Comparison of ENCODE assay signal across 1 cellular context in genomic region chr9:34311499-34312225, GRCh38.
TF ChIP-seq lines count a peak whose summit lies in the region.

No MANE protein-coding gene starts in this region.

TF ChIP-seq in K562, 482 proteins besides CTCF, POLR2A, EP300 and RAD21 (continued from another document):
- TF ChIP-seq ZHX1 (conservative IDR thresholded peaks at IDR 0.05; ENCODE audit: low read length) (no peak), ZNF384 (IDR thresholded peaks at IDR 0.05; ENCODE audit: low read depth, low read length) (no peak), ZNF449 (CRISPR knock-in tag; IDR thresholded peaks at IDR 0.05) (peak; percentile 88), ZNF121 (CRISPR knock-in tag; conservative IDR thresholded peaks at IDR 0.05) (no peak), POLR3G (IDR thresholded peaks at IDR 0.05; ENCODE audit: extremely low read depth, insufficient read length, insufficient replicate concordance) (no peak), CBFB (CRISPR knock-in tag; IDR thresholded peaks at IDR 0.05) (no peak), KHSRP (IDR thresholded peaks at IDR 0.05) (no peak), ZFP30 (CRISPR knock-in tag; IDR thresholded peaks at IDR 0.05; ENCODE audit: borderline replicate concordance) (0 out of 2 replicates have a peak, but pooled peaks have one; percentile 76), ZNF12 (CRISPR knock-in tag; IDR thresholded peaks at IDR 0.05) (no peak), TCF15 (CRISPR knock-in tag; IDR thresholded peaks at IDR 0.05) (peak; percentile 82; the same call in 1 of the 2 replicates), GATAD2A (IDR thresholded peaks at IDR 0.05) (no peak), SMC3 (conservative IDR thresholded peaks at IDR 0.05; ENCODE audit: insufficient read depth, low read depth, low read length) (no peak), POLR2B (IDR thresholded peaks at IDR 0.05; ENCODE audit: low read depth, partially characterized antibody) (no peak), FIP1L1 (IDR thresholded peaks at IDR 0.05; ENCODE audit: low read depth, low read length, poor library complexity, severe bottlenecking) (no peak), SLC30A9 (CRISPR knock-in tag; IDR thresholded peaks at IDR 0.05) (peak; percentile 93; the same call in 1 of the 2 replicates), CTBP1 (IDR thresholded peaks at IDR 0.05; ENCODE audit: borderline replicate concordance) (no peak), ZNF707 (CRISPR knock-in tag; conservative IDR thresholded peaks at IDR 0.05) (peak; percentile 86), ZNF316 (IDR thresholded peaks at IDR 0.05) (no peak), COPS2 (conservative IDR thresholded peaks at IDR 0.05) (no peak), NFIX (CRISPR knock-in tag; IDR thresholded peaks at IDR 0.05; ENCODE audit: low read depth) (peak; percentile 68)
- TF ChIP-seq, protein P1, sequence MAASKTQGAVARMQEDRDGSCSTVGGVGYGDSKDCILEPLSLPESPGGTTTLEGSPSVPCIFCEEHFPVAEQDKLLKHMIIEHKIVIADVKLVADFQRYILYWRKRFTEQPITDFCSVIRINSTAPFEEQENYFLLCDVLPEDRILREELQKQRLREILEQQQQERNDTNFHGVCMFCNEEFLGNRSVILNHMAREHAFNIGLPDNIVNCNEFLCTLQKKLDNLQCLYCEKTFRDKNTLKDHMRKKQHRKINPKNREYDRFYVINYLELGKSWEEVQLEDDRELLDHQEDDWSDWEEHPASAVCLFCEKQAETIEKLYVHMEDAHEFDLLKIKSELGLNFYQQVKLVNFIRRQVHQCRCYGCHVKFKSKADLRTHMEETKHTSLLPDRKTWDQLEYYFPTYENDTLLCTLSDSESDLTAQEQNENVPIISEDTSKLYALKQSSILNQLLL (CRISPR knock-in tag; IDR thresholded peaks at IDR 0.05; ENCODE audit: borderline replicate concordance) = peak; percentile 92; the same call in 1 of the 2 replicates
- TF ChIP-seq, protein P2, sequence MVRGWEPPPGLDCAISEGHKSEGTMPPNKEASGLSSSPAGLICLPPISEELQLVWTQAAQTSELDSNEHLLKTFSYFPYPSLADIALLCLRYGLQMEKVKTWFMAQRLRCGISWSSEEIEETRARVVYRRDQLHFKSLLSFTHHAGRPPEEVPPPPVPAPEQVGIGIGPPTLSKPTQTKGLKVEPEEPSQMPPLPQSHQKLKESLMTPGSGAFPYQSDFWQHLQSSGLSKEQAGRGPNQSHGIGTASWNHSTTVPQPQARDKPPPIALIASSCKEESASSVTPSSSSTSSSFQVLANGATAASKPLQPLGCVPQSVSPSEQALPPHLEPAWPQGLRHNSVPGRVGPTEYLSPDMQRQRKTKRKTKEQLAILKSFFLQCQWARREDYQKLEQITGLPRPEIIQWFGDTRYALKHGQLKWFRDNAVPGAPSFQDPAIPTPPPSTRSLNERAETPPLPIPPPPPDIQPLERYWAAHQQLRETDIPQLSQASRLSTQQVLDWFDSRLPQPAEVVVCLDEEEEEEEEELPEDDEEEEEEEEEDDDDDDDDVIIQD (CRISPR knock-in tag; IDR thresholded peaks at IDR 0.05) = peak; percentile 92
